1 cellular context compared by ENCODE assay signal in the genomic region with DNA sequence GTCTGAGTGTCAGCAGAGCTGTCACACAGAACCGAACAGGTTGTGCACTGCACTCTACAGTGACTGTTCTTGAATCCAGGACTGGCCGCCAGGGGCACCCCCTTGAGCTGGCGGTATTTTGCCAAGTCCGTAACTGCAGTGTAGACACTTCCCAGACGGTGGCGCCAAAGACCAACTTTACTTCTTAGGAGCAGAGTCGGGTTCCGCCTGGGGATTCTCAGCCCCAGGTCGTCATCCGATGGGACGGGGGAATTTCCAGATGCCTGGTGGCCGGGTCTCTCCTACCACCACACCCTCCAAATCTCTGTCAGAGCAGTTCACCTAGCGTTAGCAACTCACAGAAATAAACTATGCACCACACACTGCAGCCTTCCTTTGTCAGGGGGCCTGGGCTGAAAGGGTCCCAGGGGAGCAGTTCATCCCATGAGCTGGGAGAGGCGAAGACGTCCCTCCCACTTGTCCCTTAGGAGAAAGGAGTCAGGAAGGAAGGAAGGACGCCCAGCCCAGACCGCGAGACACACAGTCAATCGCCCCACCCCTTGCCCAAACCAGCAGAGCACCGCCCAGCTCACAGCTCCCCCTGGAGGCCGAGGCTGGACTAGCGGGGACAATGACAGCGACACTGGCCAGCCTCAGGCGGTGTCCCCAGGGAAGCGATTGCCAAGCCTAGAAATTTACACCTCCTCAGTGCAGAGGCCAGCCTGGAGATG.
TF ChIP-seq lines count a peak whose summit lies in the region.

No MANE protein-coding gene starts in this region.

TF ChIP-seq in K562, 482 proteins besides CTCF, POLR2A, EP300 and RAD21 (continued from another document and continues in another):
- TF ChIP-seq, protein P1, sequence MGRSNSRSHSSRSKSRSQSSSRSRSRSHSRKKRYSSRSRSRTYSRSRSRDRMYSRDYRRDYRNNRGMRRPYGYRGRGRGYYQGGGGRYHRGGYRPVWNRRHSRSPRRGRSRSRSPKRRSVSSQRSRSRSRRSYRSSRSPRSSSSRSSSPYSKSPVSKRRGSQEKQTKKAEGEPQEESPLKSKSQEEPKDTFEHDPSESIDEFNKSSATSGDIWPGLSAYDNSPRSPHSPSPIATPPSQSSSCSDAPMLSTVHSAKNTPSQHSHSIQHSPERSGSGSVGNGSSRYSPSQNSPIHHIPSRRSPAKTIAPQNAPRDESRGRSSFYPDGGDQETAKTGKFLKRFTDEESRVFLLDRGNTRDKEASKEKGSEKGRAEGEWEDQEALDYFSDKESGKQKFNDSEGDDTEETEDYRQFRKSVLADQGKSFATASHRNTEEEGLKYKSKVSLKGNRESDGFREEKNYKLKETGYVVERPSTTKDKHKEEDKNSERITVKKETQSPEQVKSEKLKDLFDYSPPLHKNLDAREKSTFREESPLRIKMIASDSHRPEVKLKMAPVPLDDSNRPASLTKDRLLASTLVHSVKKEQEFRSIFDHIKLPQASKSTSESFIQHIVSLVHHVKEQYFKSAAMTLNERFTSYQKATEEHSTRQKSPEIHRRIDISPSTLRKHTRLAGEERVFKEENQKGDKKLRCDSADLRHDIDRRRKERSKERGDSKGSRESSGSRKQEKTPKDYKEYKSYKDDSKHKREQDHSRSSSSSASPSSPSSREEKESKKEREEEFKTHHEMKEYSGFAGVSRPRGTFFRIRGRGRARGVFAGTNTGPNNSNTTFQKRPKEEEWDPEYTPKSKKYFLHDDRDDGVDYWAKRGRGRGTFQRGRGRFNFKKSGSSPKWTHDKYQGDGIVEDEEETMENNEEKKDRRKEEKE (IDR thresholded peaks at IDR 0.05; ENCODE audit: borderline replicate concordance in 1 of 2, control insufficient read depth in 1 of 2, low read depth in 2 of 2, low read length in 1 of 2) = no peak
- TF ChIP-seq ZNF146 (CRISPR knock-in tag; IDR thresholded peaks at IDR 0.05; ENCODE audit: unreplicated experiment) = no peak
- no peak for TF ChIP-seq SMAD1 (IDR thresholded peaks at IDR 0.05; ENCODE audit: low read depth, low read length, partially characterized antibody)
- no peak for TF ChIP-seq EHMT2 (IDR thresholded peaks at IDR 0.05)
- no peak for TF ChIP-seq KDM2B (CRISPR knock-in tag; IDR thresholded peaks at IDR 0.05)
- TF ChIP-seq, protein P2, sequence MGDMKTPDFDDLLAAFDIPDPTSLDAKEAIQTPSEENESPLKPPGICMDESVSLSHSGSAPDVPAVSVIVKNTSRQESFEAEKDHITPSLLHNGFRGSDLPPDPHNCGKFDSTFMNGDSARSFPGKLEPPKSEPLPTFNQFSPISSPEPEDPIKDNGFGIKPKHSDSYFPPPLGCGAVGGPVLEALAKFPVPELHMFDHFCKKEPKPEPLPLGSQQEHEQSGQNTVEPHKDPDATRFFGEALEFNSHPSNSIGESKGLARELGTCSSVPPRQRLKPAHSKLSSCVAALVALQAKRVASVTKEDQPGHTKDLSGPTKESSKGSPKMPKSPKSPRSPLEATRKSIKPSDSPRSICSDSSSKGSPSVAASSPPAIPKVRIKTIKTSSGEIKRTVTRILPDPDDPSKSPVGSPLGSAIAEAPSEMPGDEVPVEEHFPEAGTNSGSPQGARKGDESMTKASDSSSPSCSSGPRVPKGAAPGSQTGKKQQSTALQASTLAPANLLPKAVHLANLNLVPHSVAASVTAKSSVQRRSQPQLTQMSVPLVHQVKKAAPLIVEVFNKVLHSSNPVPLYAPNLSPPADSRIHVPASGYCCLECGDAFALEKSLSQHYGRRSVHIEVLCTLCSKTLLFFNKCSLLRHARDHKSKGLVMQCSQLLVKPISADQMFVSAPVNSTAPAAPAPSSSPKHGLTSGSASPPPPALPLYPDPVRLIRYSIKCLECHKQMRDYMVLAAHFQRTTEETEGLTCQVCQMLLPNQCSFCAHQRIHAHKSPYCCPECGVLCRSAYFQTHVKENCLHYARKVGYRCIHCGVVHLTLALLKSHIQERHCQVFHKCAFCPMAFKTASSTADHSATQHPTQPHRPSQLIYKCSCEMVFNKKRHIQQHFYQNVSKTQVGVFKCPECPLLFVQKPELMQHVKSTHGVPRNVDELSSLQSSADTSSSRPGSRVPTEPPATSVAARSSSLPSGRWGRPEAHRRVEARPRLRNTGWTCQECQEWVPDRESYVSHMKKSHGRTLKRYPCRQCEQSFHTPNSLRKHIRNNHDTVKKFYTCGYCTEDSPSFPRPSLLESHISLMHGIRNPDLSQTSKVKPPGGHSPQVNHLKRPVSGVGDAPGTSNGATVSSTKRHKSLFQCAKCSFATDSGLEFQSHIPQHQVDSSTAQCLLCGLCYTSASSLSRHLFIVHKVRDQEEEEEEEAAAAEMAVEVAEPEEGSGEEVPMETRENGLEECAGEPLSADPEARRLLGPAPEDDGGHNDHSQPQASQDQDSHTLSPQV (IDR thresholded peaks at IDR 0.05) = no peak; the same call in 1 of the 2 replicates
- no peak for TF ChIP-seq SMAD2 (IDR thresholded peaks at IDR 0.05; ENCODE audit: low read depth, low read length)
- TF ChIP-seq RBM25 (IDR thresholded peaks at IDR 0.05; ENCODE audit: low read depth, low read length, severe bottlenecking) = no peak
- TF ChIP-seq, protein P3, sequence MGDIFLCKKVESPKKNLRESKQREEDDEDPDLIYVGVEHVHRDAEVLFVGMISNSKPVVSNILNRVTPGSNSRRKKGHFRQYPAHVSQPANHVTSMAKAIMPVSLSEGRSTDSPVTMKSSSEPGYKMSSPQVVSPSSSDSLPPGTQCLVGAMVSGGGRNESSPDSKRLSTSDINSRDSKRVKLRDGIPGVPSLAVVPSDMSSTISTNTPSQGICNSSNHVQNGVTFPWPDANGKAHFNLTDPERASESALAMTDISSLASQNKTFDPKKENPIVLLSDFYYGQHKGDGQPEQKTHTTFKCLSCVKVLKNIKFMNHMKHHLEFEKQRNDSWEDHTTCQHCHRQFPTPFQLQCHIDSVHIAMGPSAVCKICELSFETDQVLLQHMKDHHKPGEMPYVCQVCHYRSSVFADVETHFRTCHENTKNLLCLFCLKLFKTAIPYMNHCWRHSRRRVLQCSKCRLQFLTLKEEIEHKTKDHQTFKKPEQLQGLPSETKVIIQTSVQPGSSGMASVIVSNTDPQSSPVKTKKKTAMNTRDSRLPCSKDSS (IDR thresholded peaks at IDR 0.05; ENCODE audit: low read depth, partially characterized antibody) = no peak
- TF ChIP-seq POLR2H (tag; IDR thresholded peaks at IDR 0.05; ENCODE audit: low read depth) = no peak
- no peak for TF ChIP-seq NFRKB (IDR thresholded peaks at IDR 0.05; ENCODE audit: low read depth)
- TF ChIP-seq CBX3 (IDR thresholded peaks at IDR 0.05; ENCODE audit: borderline replicate concordance in 1 of 2, low read length in 2 of 2) = peak in 1 of 2 experiments; percentile 41; a peak in 1 of 3 replicates
- TF ChIP-seq POLR2AphosphoS5 (IDR thresholded peaks at IDR 0.05; ENCODE audit: control insufficient read depth, insufficient read depth, low read depth, low read length) = 0 out of 2 replicates have a peak, but pooled peaks have one; percentile 24
- TF ChIP-seq, protein P4, sequence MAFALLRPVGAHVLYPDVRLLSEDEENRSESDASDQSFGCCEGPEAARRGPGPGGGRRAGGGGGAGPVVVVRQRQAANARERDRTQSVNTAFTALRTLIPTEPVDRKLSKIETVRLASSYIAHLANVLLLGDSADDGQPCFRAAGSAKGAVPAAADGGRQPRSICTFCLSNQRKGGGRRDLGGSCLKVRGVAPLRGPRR (CRISPR knock-in tag; IDR thresholded peaks at IDR 0.05) = no peak
- no peak for TF ChIP-seq ZKSCAN3 (CRISPR knock-in tag; IDR thresholded peaks at IDR 0.05)
- peak; percentile 44 for TF ChIP-seq CHD4 (IDR thresholded peaks at IDR 0.05; ENCODE audit: insufficient read depth, insufficient replicate concordance, low read depth, low read length, poor library complexity, severe bottlenecking)
- no peak for TF ChIP-seq ZNF695 (CRISPR knock-in tag; IDR thresholded peaks at IDR 0.05)
- no peak for TF ChIP-seq HMG20A (CRISPR knock-in tag; conservative IDR thresholded peaks at IDR 0.05)
- no peak for TF ChIP-seq ZNF253 (CRISPR knock-in tag; conservative IDR thresholded peaks at IDR 0.05)
- TF ChIP-seq, protein P5, sequence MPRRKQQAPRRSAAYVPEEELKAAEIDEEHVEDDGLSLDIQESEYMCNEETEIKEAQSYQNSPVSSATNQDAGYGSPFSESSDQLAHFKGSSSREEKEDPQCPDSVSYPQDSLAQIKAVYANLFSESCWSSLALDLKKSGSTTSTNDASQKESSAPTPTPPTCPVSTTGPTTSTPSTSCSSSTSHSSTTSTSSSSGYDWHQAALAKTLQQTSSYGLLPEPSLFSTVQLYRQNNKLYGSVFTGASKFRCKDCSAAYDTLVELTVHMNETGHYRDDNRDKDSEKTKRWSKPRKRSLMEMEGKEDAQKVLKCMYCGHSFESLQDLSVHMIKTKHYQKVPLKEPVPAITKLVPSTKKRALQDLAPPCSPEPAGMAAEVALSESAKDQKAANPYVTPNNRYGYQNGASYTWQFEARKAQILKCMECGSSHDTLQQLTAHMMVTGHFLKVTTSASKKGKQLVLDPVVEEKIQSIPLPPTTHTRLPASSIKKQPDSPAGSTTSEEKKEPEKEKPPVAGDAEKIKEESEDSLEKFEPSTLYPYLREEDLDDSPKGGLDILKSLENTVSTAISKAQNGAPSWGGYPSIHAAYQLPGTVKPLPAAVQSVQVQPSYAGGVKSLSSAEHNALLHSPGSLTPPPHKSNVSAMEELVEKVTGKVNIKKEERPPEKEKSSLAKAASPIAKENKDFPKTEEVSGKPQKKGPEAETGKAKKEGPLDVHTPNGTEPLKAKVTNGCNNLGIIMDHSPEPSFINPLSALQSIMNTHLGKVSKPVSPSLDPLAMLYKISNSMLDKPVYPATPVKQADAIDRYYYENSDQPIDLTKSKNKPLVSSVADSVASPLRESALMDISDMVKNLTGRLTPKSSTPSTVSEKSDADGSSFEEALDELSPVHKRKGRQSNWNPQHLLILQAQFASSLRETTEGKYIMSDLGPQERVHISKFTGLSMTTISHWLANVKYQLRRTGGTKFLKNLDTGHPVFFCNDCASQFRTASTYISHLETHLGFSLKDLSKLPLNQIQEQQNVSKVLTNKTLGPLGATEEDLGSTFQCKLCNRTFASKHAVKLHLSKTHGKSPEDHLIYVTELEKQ (CRISPR knock-in tag; IDR thresholded peaks at IDR 0.05) = no peak
- TF ChIP-seq, protein P6, sequence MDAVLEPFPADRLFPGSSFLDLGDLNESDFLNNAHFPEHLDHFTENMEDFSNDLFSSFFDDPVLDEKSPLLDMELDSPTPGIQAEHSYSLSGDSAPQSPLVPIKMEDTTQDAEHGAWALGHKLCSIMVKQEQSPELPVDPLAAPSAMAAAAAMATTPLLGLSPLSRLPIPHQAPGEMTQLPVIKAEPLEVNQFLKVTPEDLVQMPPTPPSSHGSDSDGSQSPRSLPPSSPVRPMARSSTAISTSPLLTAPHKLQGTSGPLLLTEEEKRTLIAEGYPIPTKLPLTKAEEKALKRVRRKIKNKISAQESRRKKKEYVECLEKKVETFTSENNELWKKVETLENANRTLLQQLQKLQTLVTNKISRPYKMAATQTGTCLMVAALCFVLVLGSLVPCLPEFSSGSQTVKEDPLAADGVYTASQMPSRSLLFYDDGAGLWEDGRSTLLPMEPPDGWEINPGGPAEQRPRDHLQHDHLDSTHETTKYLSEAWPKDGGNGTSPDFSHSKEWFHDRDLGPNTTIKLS (IDR thresholded peaks at IDR 0.05; ENCODE audit: borderline replicate concordance, low read depth) = 0 out of 2 replicates have a peak, but pooled peaks have one; percentile 47
- TF ChIP-seq KLF16 (IDR thresholded peaks at IDR 0.05) = peak; percentile 51
- peak; percentile 82; the same call in 1 of the 2 replicates for TF ChIP-seq KLF1 (tag; IDR thresholded peaks at IDR 0.05)
- TF ChIP-seq, protein P7, sequence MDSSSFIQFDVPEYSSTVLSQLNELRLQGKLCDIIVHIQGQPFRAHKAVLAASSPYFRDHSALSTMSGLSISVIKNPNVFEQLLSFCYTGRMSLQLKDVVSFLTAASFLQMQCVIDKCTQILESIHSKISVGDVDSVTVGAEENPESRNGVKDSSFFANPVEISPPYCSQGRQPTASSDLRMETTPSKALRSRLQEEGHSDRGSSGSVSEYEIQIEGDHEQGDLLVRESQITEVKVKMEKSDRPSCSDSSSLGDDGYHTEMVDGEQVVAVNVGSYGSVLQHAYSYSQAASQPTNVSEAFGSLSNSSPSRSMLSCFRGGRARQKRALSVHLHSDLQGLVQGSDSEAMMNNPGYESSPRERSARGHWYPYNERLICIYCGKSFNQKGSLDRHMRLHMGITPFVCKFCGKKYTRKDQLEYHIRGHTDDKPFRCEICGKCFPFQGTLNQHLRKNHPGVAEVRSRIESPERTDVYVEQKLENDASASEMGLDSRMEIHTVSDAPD (CRISPR knock-in tag; IDR thresholded peaks at IDR 0.05) = no peak
- no peak; the same call in 1 of the 2 replicates for TF ChIP-seq NCOA1 (IDR thresholded peaks at IDR 0.05; ENCODE audit: low read depth)
- TF ChIP-seq, protein P8, sequence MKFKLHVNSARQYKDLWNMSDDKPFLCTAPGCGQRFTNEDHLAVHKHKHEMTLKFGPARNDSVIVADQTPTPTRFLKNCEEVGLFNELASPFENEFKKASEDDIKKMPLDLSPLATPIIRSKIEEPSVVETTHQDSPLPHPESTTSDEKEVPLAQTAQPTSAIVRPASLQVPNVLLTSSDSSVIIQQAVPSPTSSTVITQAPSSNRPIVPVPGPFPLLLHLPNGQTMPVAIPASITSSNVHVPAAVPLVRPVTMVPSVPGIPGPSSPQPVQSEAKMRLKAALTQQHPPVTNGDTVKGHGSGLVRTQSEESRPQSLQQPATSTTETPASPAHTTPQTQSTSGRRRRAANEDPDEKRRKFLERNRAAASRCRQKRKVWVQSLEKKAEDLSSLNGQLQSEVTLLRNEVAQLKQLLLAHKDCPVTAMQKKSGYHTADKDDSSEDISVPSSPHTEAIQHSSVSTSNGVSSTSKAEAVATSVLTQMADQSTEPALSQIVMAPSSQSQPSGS (CRISPR knock-in tag; IDR thresholded peaks at IDR 0.05) = no peak
- no peak for TF ChIP-seq ZNF23 (CRISPR knock-in tag; IDR thresholded peaks at IDR 0.05)
- no peak for TF ChIP-seq ILK (tag; IDR thresholded peaks at IDR 0.05; ENCODE audit: borderline replicate concordance, low read depth)
- TF ChIP-seq MCM5 (IDR thresholded peaks at IDR 0.05; ENCODE audit: low read depth) = no peak
- peak; percentile 60 for TF ChIP-seq TEAD4 (IDR thresholded peaks at IDR 0.05; ENCODE audit: low read length)
- TF ChIP-seq TEAD4 (CRISPR knock-in tag; IDR thresholded peaks at IDR 0.05; ENCODE audit: borderline replicate concordance) = no peak
- peak; percentile 52; the same call in 1 of the 2 replicates for TF ChIP-seq ELF1 (tag; IDR thresholded peaks at IDR 0.05)
- no peak for TF ChIP-seq KLF6 (CRISPR knock-in tag; IDR thresholded peaks at IDR 0.05; ENCODE audit: borderline replicate concordance)
- TF ChIP-seq, protein P9, sequence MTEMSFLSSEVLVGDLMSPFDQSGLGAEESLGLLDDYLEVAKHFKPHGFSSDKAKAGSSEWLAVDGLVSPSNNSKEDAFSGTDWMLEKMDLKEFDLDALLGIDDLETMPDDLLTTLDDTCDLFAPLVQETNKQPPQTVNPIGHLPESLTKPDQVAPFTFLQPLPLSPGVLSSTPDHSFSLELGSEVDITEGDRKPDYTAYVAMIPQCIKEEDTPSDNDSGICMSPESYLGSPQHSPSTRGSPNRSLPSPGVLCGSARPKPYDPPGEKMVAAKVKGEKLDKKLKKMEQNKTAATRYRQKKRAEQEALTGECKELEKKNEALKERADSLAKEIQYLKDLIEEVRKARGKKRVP (CRISPR knock-in tag; IDR thresholded peaks at IDR 0.05) = no peak
- TF ChIP-seq, protein P10, sequence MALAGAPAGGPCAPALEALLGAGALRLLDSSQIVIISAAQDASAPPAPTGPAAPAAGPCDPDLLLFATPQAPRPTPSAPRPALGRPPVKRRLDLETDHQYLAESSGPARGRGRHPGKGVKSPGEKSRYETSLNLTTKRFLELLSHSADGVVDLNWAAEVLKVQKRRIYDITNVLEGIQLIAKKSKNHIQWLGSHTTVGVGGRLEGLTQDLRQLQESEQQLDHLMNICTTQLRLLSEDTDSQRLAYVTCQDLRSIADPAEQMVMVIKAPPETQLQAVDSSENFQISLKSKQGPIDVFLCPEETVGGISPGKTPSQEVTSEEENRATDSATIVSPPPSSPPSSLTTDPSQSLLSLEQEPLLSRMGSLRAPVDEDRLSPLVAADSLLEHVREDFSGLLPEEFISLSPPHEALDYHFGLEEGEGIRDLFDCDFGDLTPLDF (CRISPR knock-in tag; IDR thresholded peaks at IDR 0.05) = no peak
- no peak for TF ChIP-seq ZNF76 (CRISPR knock-in tag; IDR thresholded peaks at IDR 0.05; ENCODE audit: borderline replicate concordance)
- TF ChIP-seq ELF4 (CRISPR knock-in tag; IDR thresholded peaks at IDR 0.05) = peak; percentile 63; the same call in 1 of the 2 replicates
